In the genomic region with DNA sequence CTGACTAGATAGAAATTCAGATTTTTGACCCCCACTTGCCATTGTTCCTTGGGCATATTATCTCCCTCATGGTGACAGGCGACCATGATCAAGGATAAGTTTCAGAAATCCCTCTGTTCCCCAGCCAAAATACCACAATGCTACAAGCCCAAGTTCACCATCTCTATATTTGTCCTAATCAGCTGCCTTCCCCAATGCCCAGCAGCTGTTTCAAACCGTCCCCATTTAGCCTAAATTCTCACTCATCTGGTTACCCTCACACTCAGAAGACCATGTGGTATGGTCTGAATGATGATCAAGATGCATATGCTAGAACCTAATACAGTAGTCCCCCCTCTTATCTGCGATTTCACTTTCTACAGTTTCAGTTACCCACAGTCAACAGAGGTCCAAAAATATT, we compare ENCODE assay signal across 26 cellular contexts. TPM values are rescaled to one million over a fixed set of nuclear protein-coding genes. Genes with fewer than 3 reads are reported as not detected.
"Had no signal": no experiment of that assay in that cellular context is flagged by ENCODE, and none has a peak within 500 bp of the region (broad histone marks: within the 10 kb centered on the region; RNA-seq: fewer than 3 reads in every experiment).

No MANE protein-coding gene starts in this region.

- H3K36me3 Mint-ChIP-seq: activated naive CD4-positive, alpha-beta T cell treated with anti-CD3 and anti-CD28 coated beads, Interleukin-2, amount 10 ng/mL, durations not matched to agents 7 days and 5 days; brain had no signal

- DNase-seq: activated CD4-positive, alpha-beta memory T cell treated with anti-CD3 and anti-CD28 coated beads, Interleukin-2, amount 10 ng/mL, durations not matched to agents 7 days and 5 days; activated effector memory CD4-positive, alpha-beta T cell treated with anti-CD3 and anti-CD28 coated beads, Interleukin-2, amount 50 U/mL, for 16 hours; activated naive CD4-positive, alpha-beta T cell treated with anti-CD3 and anti-CD28 coated beads, Interleukin-2, amount 10 ng/mL, durations not matched to agents 7 days and 5 days; activated T-cell treated with anti-CD3 and anti-CD28 coated beads, Interleukin-2, amount 50 U/mL, for 72 hours; aorta; caudate nucleus; dermis blood vessel endothelial cell; effector memory CD4-positive, alpha-beta T cell; foreskin keratinocyte; midbrain; occipital lobe; retina; sigmoid colon; stimulated activated CD4-positive, alpha-beta T cell treated with anti-CD3 and anti-CD28 coated beads, Interleukin-2, amount 100 ng/mL, for 48 hours; stimulated activated CD8-positive, alpha-beta memory T cell treated with anti-CD3 and anti-CD28 coated beads, Interleukin-4, amount 100 ng/mL, for 48 hours; stimulated activated naive CD4-positive, alpha-beta T cell; T-helper 1 cell; testis; upper lobe of right lung had no signal

- H3K27ac ChIP-seq: foreskin keratinocyte, hepatocyte, sigmoid colon, testis, upper lobe of right lung had no signal

- H3K4me1 ChIP-seq: foreskin keratinocyte, testis had no signal

- H3K36me3 ChIP-seq: sigmoid colon, upper lobe of right lung had no signal

- H2AFZ ChIP-seq: hepatocyte had no signal

- H3K27ac Mint-ChIP-seq: activated CD4-positive, alpha-beta memory T cell treated with anti-CD3 and anti-CD28 coated beads, Interleukin-2, amount 10 ng/mL, durations not matched to agents 7 days and 5 days; activated T-cell treated with anti-CD3 and anti-CD28 coated beads, Interleukin-2, amount 50 U/mL, for 72 hours; brain had no signal

- H3K4me3 ChIP-seq: hepatocyte, sigmoid colon, testis, upper lobe of right lung had no signal

- H3K9me3 Mint-ChIP-seq: activated CD4-positive, alpha-beta memory T cell treated with anti-CD3 and anti-CD28 coated beads, Interleukin-2, amount 10 ng/mL, durations not matched to agents 7 days and 5 days; activated naive CD4-positive, alpha-beta T cell treated with anti-CD3 and anti-CD28 coated beads, Interleukin-2, amount 10 ng/mL, durations not matched to agents 7 days and 5 days; activated T-cell treated with anti-CD3 and anti-CD28 coated beads, Interleukin-2, amount 50 U/mL, for 72 hours; brain had no signal

- H3K27me3 ChIP-seq: sigmoid colon, testis, upper lobe of right lung had no signal

- H3K9me3 ChIP-seq: sigmoid colon, testis, upper lobe of right lung had no signal

- H3K79me2 ChIP-seq: hepatocyte had no signal

RNA-seq across cellular contexts. Expression of a gene that starts 1.0 kb away (rescaled TPM):
- total RNA-seq: activated CD4-positive, alpha-beta memory T cell treated with anti-CD3 and anti-CD28 coated beads, Interleukin-2, amount 10 ng/mL, durations not matched to agents 7 days and 5 days; foreskin keratinocyte; hepatocyte; posterior vena cava; upper lobe of right lung had no signal
- polyA plus RNA-seq: aorta, esophagus, hepatocyte, neural cell had no signal

RNA-seq across cellular contexts. Expression of a gene that starts 11.0 kb away (rescaled TPM):
- polyA plus RNA-seq: neural cell had no signal

RNA-seq across cellular contexts. Expression of a gene that starts 45.5 kb away (rescaled TPM):
- total RNA-seq: activated CD4-positive, alpha-beta memory T cell treated with anti-CD3 and anti-CD28 coated beads, Interleukin-2, amount 10 ng/mL, durations not matched to agents 7 days and 5 days; activated T-cell treated with anti-CD3 and anti-CD28 coated beads, Interleukin-2, amount 50 U/mL, for 72 hours; dermis blood vessel endothelial cell; occipital lobe had no signal
- polyA plus RNA-seq: neural cell had no signal

RNA-seq across cellular contexts. Expression of a gene that starts 53.5 kb away (rescaled TPM):
- total RNA-seq: activated CD4-positive, alpha-beta memory T cell treated with anti-CD3 and anti-CD28 coated beads, Interleukin-2, amount 10 ng/mL, durations not matched to agents 7 days and 5 days; foreskin keratinocyte; hepatocyte; occipital lobe; sigmoid colon; testis; upper lobe of right lung had no signal
- polyA plus RNA-seq: adipose tissue, aorta, esophagus, foreskin keratinocyte, hepatocyte, liver, neural cell had no signal
